25 cellular contexts compared by ENCODE assay signal in the genomic region with DNA sequence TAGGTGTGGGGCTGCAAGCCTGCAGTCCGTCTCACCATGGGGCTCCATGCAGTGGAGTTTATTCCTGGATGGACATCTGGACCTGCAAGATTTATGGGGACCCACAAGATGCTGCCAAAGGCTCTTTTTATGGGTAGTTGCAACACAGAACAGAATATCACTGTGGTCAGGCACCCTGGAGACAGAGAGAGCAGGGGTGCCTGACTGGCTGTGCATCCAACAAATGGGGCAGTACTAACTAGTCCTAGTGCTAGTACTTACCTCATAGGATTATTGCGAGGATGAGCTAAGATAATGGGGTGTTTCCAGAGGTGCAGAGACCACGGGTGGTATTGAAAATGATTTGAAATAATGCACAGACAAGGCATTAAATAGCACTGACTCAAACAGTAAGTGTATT. TPM values are rescaled to one million over a fixed set of nuclear protein-coding genes. Genes with fewer than 3 reads are reported as not detected.
DNase-seq lines count a peak whose midpoint lies in the region; ATAC-seq, FAIRE-seq and TF ChIP-seq lines count a peak whose summit lies in the region.
"Had no signal": no experiment of that assay in that cellular context is flagged by ENCODE, and none has a peak within 500 bp of the region (broad histone marks: within the 10 kb centered on the region; RNA-seq: fewer than 3 reads in every experiment).

No MANE protein-coding gene starts in this region.

- DNase-seq in SIG-M5 treated with dmso at 0.1 percent for 504 hours (lab: John Stamatoyannopoulos, UW; ENCODE audit: unreplicated experiment), result peak; percentile 49
- DNase-seq in SIG-M5 (lab: John Stamatoyannopoulos, UW), result no peak
- DNase-seq in NOMO-1 treated with DMSO at 0.1 percent for 48 hours (lab: John Stamatoyannopoulos, UW; ENCODE audit: unreplicated experiment), result peak; percentile 17
- no peak for DNase-seq in K562 (ENCODE audit: extremely low read depth in 1 of 4, low spot score in 3 of 4)
- no peak for DNase-seq in endodermal cell
- DNase-seq in thyroid gland, result no peak
- DNase-seq in AG08395 (ENCODE audit: low spot score), result no peak
- no peak for DNase-seq in NK-92 (lab: John Stamatoyannopoulos, UW; ENCODE audit: unreplicated experiment)
- DNase-seq: 8988T; CD8-positive, alpha-beta memory T cell; DMS53; Kasumi-1; MM.1S; NCI-H1417; NCI-H187 treated with DMSO at 0.1 percent for 48 hours; NCI-H2227 treated with DMSO at 0.1 percent for 48 hours; NCI-H524; NCI-H82; Peyer's patch; T-cell had no signal

- H3K9me3 Mint-ChIP-seq in endodermal cell, result no peaks in the 10 kb centered on the region
- H3K9me3 Mint-ChIP-seq: T-cell had no signal

- TF ChIP-seq POLR2A in K562 (conservative IDR thresholded peaks at IDR 0.05) (no peak), thyroid gland (IDR thresholded peaks at IDR 0.05) (no peak)

- no peaks in the 10 kb centered on the region for H3K9me1 ChIP-seq in K562 (ENCODE audit: control insufficient read depth, insufficient read depth, low read length)

- no peak for ATAC-seq in K562
- ATAC-seq: T-cell had no signal

- peaks cover 9% of the 10 kb centered on the region for H3K4me1 Mint-ChIP-seq in endodermal cell
- H3K4me1 Mint-ChIP-seq: CD8-positive, alpha-beta memory T cell; IgD-negative memory B cell; T-cell had no signal

- no peak for FAIRE-seq in K562 (lab: Jason Lieb, UNC)
- FAIRE-seq: H54, HTR-8/SVneo had no signal

- H3K4me1 ChIP-seq in K562 (replicated peaks in 1 of 2; ENCODE audit: control insufficient read depth in 2 of 2, insufficient read depth in 2 of 2, low read length in 2 of 2), result peaks cover 8 to 12% of the 10 kb centered on the region in 2 experiments; a peak in 4 of 5 replicates
- no peaks in the 10 kb centered on the region for H3K4me1 ChIP-seq in endodermal cell (ENCODE audit: control insufficient read depth, insufficient read depth, low read length)
- H3K4me1 ChIP-seq in thyroid gland, result no peaks in the 10 kb centered on the region
- H3K4me1 ChIP-seq: Peyer's patch had no signal

- H3K4me2 ChIP-seq in K562 (ENCODE audit: insufficient read depth, low read length), result no peak overlapping the region

- no peaks in the 10 kb centered on the region for H3K79me2 ChIP-seq in K562 (ENCODE audit: control insufficient read depth, insufficient read depth, low read length)

- in situ Hi-C loops in K562 (cut with MboI), result no loop called here

- no TSS peak for BruUV-seq in K562 (replicated peaks; lab: Mats Ljungman, UMichigan)

- intact Hi-C loops in K562 (cut with micrococcal nuclease) (no loop called here), thyroid gland (cut with DNase I) (no loop called here)

- TF ChIP-seq CTCF in K562 (IDR thresholded peaks at IDR 0.05 in 2 of 3, conservative IDR thresholded peaks at IDR 0.05 in 1 of 3; ENCODE audit: insufficient read depth in 2 of 3, low read depth in 1 of 3, low read length in 3 of 3) (no peak), endodermal cell (conservative IDR thresholded peaks at IDR 0.05) (no peak), thyroid gland (IDR thresholded peaks at IDR 0.05) (no peak)

- no peak overlapping the region for H3K27ac ChIP-seq in K562 (ENCODE audit: extremely low read depth, low read depth, low read length)
- H3K27ac ChIP-seq in endodermal cell (ENCODE audit: low read depth, low read length), result no peak overlapping the region
- H3K27ac ChIP-seq in thyroid gland, result no peak overlapping the region
- H3K27ac ChIP-seq: Peyer's patch, SK-N-MC had no signal

- no peak overlapping the region for H3K4me3 ChIP-seq in K562
- H3K4me3 ChIP-seq in endodermal cell (ENCODE audit: low read length), result no peak overlapping the region
- no peak overlapping the region for H3K4me3 ChIP-seq in thyroid gland (replicated peaks in 1 of 3)
- H3K4me3 ChIP-seq: BLaER1 treated with 17β-estradiol and CSF1 and Interleukin-3, amounts not matched to agents 10 nM and 100 nM; Peyer's patch; SK-N-MC had no signal

- TF ChIP-seq RAD21 in K562 (CRISPR knock-in tag; conservative IDR thresholded peaks at IDR 0.05 in 1 of 2, IDR thresholded peaks at IDR 0.05 in 1 of 2), result no peak

- no peak overlapping the region for H3K9ac ChIP-seq in K562 (ENCODE audit: insufficient read depth in 1 of 2, low read depth in 2 of 2, low read length in 2 of 2)
- H3K9ac ChIP-seq in endodermal cell (ENCODE audit: extremely low read depth, low read length, poor library complexity, severe bottlenecking), result no peak overlapping the region
- H3K9ac ChIP-seq: BLaER1 treated with 17β-estradiol and CSF1 and Interleukin-3, amounts not matched to agents 10 nM and 100 nM had no signal

- H3K36me3 ChIP-seq in K562 (ENCODE audit: control insufficient read depth, insufficient read depth, low read length) (no peaks in the 10 kb centered on the region), endodermal cell (ENCODE audit: control insufficient read depth, insufficient read depth, low read length) (no peaks in the 10 kb centered on the region), thyroid gland (no peaks in the 10 kb centered on the region)
- H3K36me3 ChIP-seq: BLaER1 treated with 17β-estradiol and CSF1 and Interleukin-3, amounts not matched to agents 10 nM and 100 nM; Peyer's patch had no signal

- no peaks in the 10 kb centered on the region for H3K36me3 Mint-ChIP-seq in endodermal cell (ENCODE audit: low read depth)
- H3K36me3 Mint-ChIP-seq: CD8-positive, alpha-beta memory T cell; T-cell had no signal

- H3K27ac Mint-ChIP-seq in endodermal cell, result no peak overlapping the region
- H3K27ac Mint-ChIP-seq: CD8-positive, alpha-beta memory T cell; IgD-negative memory B cell; T-cell had no signal

- peaks cover 0 to 17% of the 10 kb centered on the region in 2 experiments; a peak in 2 of 5 replicates for H3K27me3 ChIP-seq in K562 (ENCODE audit: control insufficient read depth in 2 of 2, insufficient read depth in 2 of 2, low read length in 2 of 2)
- no peaks in the 10 kb centered on the region for H3K27me3 ChIP-seq in endodermal cell (ENCODE audit: control insufficient read depth, insufficient read depth, low read length, poor library complexity, severe bottlenecking)
- no peaks in the 10 kb centered on the region for H3K27me3 ChIP-seq in thyroid gland
- H3K27me3 ChIP-seq: BLaER1 treated with 17β-estradiol and CSF1 and Interleukin-3, amounts not matched to agents 10 nM and 100 nM; Peyer's patch had no signal

- H4K20me1 ChIP-seq in K562 (replicated peaks; ENCODE audit: control insufficient read depth, insufficient read depth, low read length), result no peaks in the 10 kb centered on the region
- H4K20me1 ChIP-seq: BLaER1 treated with 17β-estradiol and CSF1 and Interleukin-3, amounts not matched to agents 10 nM and 100 nM had no signal

- H3K27me3 Mint-ChIP-seq in endodermal cell (ENCODE audit: insufficient read depth), result peaks cover 6% of the 10 kb centered on the region

- H2AFZ ChIP-seq in K562 (ENCODE audit: low read depth, low read length), result no peak overlapping the region

- CTCF ChIA-PET in K562 (lab: Yijun Ruan, JAX; ENCODE audit: low intra/inter-chr PET ratio), result no interaction called here

- no peaks in the 10 kb centered on the region for H3K9me3 ChIP-seq in K562 (replicated peaks; ENCODE audit: control insufficient read depth, insufficient read depth, low read depth, low read length)
- H3K9me3 ChIP-seq in endodermal cell (ENCODE audit: control insufficient read depth, low read length), result no peaks in the 10 kb centered on the region
- H3K9me3 ChIP-seq in thyroid gland, result no peaks in the 10 kb centered on the region
- H3K9me3 ChIP-seq: BLaER1 treated with 17β-estradiol and CSF1 and Interleukin-3, amounts not matched to agents 10 nM and 100 nM; Peyer's patch had no signal

- POLR2A ChIA-PET in K562 (lab: Yijun Ruan, JAX), result no interaction called here

- H3K4me3 Mint-ChIP-seq in endodermal cell, result no peak overlapping the region
- H3K4me3 Mint-ChIP-seq: CD8-positive, alpha-beta memory T cell; IgD-negative memory B cell; T-cell had no signal

- no peak for TF ChIP-seq EP300 in K562 (IDR thresholded peaks at IDR 0.05; ENCODE audit: low read length)

- WGBS in K562 (ENCODE audit: insufficient coverage, low coverage, missing lambda C conversion rate), result 0% methylated on average over 3 of the region's 3 CpGs
- WGBS in endodermal cell (ENCODE audit: insufficient coverage in 1 of 2, insufficient read length in 1 of 2), 2 experiments, result 82 to 89% methylated on average over 2 to 3 of the region's 3 CpGs
- WGBS in thyroid gland, 2 donors, result 90 to 91% methylated on average over 3 of the region's 3 CpGs

TF ChIP-seq in K562, 482 proteins besides CTCF, POLR2A, EP300 and RAD21:
- TF ChIP-seq EP400 (IDR thresholded peaks at IDR 0.05) (no peak), ZNF232 (CRISPR knock-in tag; IDR thresholded peaks at IDR 0.05) (no peak), HMBOX1 (IDR thresholded peaks at IDR 0.05) (peak; percentile 65; the same call in 1 of the 2 replicates)

RNA-seq across cellular contexts. Expression of gene MMP2, which starts 42.4 kb away (rescaled TPM):
- total RNA-seq in K562 (2011; cell fraction: chromatin; rRNA removed; ENCODE audit: low replicate concordance), result not detected in 2 replicates
- total RNA-seq in K562 (2011; cell fraction: nucleolus; rRNA removed), result not detected in 2 replicates
- total RNA-seq in K562 (2011; cell fraction: nucleoplasm; rRNA removed), result not detected in 2 replicates
- 0.05 TPM in 1 of 2 replicates, not detected in the other for total RNA-seq in K562 (2014; rRNA removed)
- total RNA-seq in K562 (2014; rRNA removed; fragmentation: Illumina TruSeq; extraction: Trizol), result not detected in 2 replicates
- total RNA-seq in K562 (2015; rRNA removed; fragmentation: Illumina TruSeq; extraction: Trizol), result not detected in 2 replicates
- 0.53 and 1.4 TPM in 2 replicates for total RNA-seq in K562 (2021)
- polyA plus RNA-seq in K562 (2011; rRNA removed), result not detected in 2 replicates
- 0.09 and 0.15 TPM in 2 replicates for polyA plus RNA-seq in K562 (2011; cell fraction: cytosol; rRNA removed)
- polyA plus RNA-seq in K562 (2011; cell fraction: nucleus; rRNA removed), result not detected in 2 replicates
- 0.15 TPM in 1 of 2 replicates, not detected in the other for polyA plus RNA-seq in K562 (2012)
- polyA plus RNA-seq in K562 (2014; fragmentation: Illumina TruSeq; extraction: Trizol), result not detected in 2 replicates
- polyA plus RNA-seq in K562 (2014; fragmentation: Nextera tagmentation; extraction: Ambion mirVana), result not detected
- polyA plus RNA-seq in K562 (2014; rRNA removed), result not detected in 2 replicates
- not detected in 2 replicates for polyA minus RNA-seq in K562 (2011; rRNA and poly(A)+ RNA removed)
- not detected in 2 replicates for polyA minus RNA-seq in K562 (2011; cell fraction: cytosol; rRNA and poly(A)+ RNA removed)
- polyA minus RNA-seq in K562 (2011; cell fraction: nucleus; rRNA and poly(A)+ RNA removed), result not detected in 2 replicates
- total RNA-seq in endodermal cell, result 10 to 100 TPM; 65.0 to 80.4 TPM
- polyA plus RNA-seq in endodermal cell (2013, experiment 1 of 2), result 167 TPM
- 179 TPM for polyA plus RNA-seq in endodermal cell (2013, experiment 2 of 2)
- total RNA-seq in thyroid gland, result 100 to 1,000 TPM in 3 of 4 donors, 10 to 100 TPM in 1; 94.9 to 286 (median 216) TPM
- total RNA-seq: CD8-positive, alpha-beta memory T cell had no signal
- polyA plus RNA-seq: CD8-positive, alpha-beta memory T cell; IgD-negative memory B cell had no signal

Comparison
In these comparisons a context has a peak if more than half of its experiments do, and no peak if none do; other contexts are left out.
1. DNase-seq: peak in SIG-M5 treated with dmso at 0.1 percent for 504 hours (single experiment) and NOMO-1 treated with DMSO at 0.1 percent for 48 hours (single experiment); none in SIG-M5 (single experiment), K562 (0 of 4), endodermal cell (single experiment), thyroid gland (0 of 2), AG08395 (single experiment) and NK-92 (single experiment).
2. RNA of gene MMP2, which starts 42.4 kb away (total RNA-seq): 94.9 to 286 TPM in thyroid gland and 65.0 to 80.4 TPM in endodermal cell; 0.05 to 1.4 TPM in K562; every median in the first group is over 10 times any median in the second.